In genomic region chr1:79741720-79742421, GRCh38 we compare ENCODE assay signal across 14 cellular contexts.
DNase-seq lines count a peak whose midpoint lies in the region; ATAC-seq, FAIRE-seq and TF ChIP-seq lines count a peak whose summit lies in the region.
"Had no signal": no experiment of that assay in that cellular context is flagged by ENCODE, and none has a peak within 500 bp of the region (broad histone marks: within the 10 kb centered on the region; RNA-seq: fewer than 3 reads in every experiment).

No MANE protein-coding gene starts in this region.

- TF ChIP-seq CTCF in GM10266 (IDR thresholded peaks at IDR 0.05; ENCODE audit: control insufficient read depth, insufficient read depth, low read depth, missing control alignments), result no peak
- no peak for TF ChIP-seq CTCF in foreskin keratinocyte (conservative IDR thresholded peaks at IDR 0.05)

- FAIRE-seq in H54 (lab: Jason Lieb, UNC), result no peak

- intact Hi-C loops in head of caudate nucleus (cut with DNase I), result no loop called here

- no peaks in the 10 kb centered on the region for H3K27me3 ChIP-seq in foreskin keratinocyte
- H3K27me3 ChIP-seq: MG63 had no signal

- no peak for TF ChIP-seq POLR2A in H54 (IDR thresholded peaks at IDR 0.05; ENCODE audit: low read depth, low read length)

- peak; percentile 1 for DNase-seq in GM10266 (ENCODE audit: extremely low spot score)
- no peak for DNase-seq in head of caudate nucleus
- DNase-seq in foreskin keratinocyte, result no peak
- DNase-seq in NCI-H146 (lab: John Stamatoyannopoulos, UW), result no peak
- DNase-seq in H54 (ENCODE audit: insufficient read length, low spot score), result no peak
- DNase-seq: activated CD8-positive, alpha-beta T cell treated with anti-CD3 and anti-CD28 coated beads for 36 hours; DND-41; effector CD4-positive, alpha-beta T cell; glutamatergic neuron; MG63; stimulated activated CD4-positive, alpha-beta T cell treated with anti-CD3 and anti-CD28 coated beads, Interleukin-2, amount 100 ng/mL, for 48 hours had no signal

- ATAC-seq in GM19372 (IDR thresholded peaks at IDR 0.05; ENCODE audit: low read depth, unreplicated experiment) (peak; percentile 79), HG02759 (IDR thresholded peaks at IDR 0.05; ENCODE audit: unreplicated experiment) (peak; percentile 91), HG03439 (IDR thresholded peaks at IDR 0.05; ENCODE audit: unreplicated experiment) (peak; percentile 87), foreskin keratinocyte (no peak)
- ATAC-seq: activated CD8-positive, alpha-beta T cell treated with anti-CD3 and anti-CD28 coated beads for 36 hours had no signal

- no peaks in the 10 kb centered on the region for H3K4me1 ChIP-seq in foreskin keratinocyte

- H3K27ac ChIP-seq in foreskin keratinocyte, result no peak overlapping the region
